In the genomic region with DNA sequence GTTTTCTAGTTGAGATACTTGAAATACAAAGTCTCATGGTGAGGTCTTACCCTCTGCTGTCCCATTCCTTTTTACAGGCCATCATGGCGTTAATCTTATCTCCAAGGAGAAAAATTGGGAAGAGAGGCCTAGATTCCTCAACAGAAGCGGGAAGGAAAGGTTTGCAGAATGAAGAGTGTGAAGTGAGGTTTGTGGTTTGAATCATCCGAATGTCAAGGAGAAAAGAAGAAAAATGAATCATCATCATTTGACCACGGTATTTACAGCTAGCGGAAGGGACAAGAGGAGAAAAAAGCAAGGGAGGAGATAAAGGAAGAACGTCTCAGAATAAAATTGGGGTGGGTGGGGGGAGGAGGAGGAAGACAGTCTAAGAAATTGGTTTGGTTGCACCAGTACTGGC, we compare ENCODE assay signal across 10 cellular contexts. TPM values are rescaled to one million over a fixed set of nuclear protein-coding genes. Genes with fewer than 3 reads are reported as not detected.
A peak's percentile ranks its signal among the peaks of the same experiment; 100 is the strongest.
DNase-seq lines count a peak whose midpoint lies in the region; FAIRE-seq and TF ChIP-seq lines count a peak whose summit lies in the region.
"Had no signal": no experiment of that assay in that cellular context is flagged by ENCODE, and none has a peak within 500 bp of the region (broad histone marks: within the 10 kb centered on the region; RNA-seq: fewer than 3 reads in every experiment).

No MANE protein-coding gene starts in this region.

- H3K4me3 ChIP-seq in OCI-LY1 (ENCODE audit: low read depth, low read length, poor library complexity, severe bottlenecking) (peak overlapping the region; percentile 80), ectodermal cell (ENCODE audit: insufficient read depth, low read depth, low read length) (peak overlapping the region; percentile 87), osteoblast (ENCODE audit: insufficient read depth, low read length) (peak overlapping the region; percentile 98)

- no peaks in the 10 kb centered on the region for H3K9me3 ChIP-seq in OCI-LY1 (ENCODE audit: low read length)
- H3K9me3 ChIP-seq in ectodermal cell (ENCODE audit: control insufficient read depth, low read length) = no peaks in the 10 kb centered on the region
- H3K9me3 ChIP-seq in osteoblast (ENCODE audit: low read depth, low read length) = no peaks in the 10 kb centered on the region
- H3K9me3 ChIP-seq: ascending aorta had no signal

- H3K4me2 ChIP-seq in OCI-LY1 (ENCODE audit: low read length) (peak overlapping the region; percentile 85), osteoblast (ENCODE audit: insufficient read depth, low read length) (peak overlapping the region; percentile 92)

- no peaks in the 10 kb centered on the region for H3K9me2 ChIP-seq in OCI-LY1 (ENCODE audit: low read depth, low read length)

- no peak overlapping the region for H2AFZ ChIP-seq in OCI-LY1 (ENCODE audit: low read length)
- peak overlapping the region; percentile 98 for H2AFZ ChIP-seq in osteoblast (ENCODE audit: low read length)

- peaks cover 27% of the 10 kb centered on the region for H3K4me1 ChIP-seq in OCI-LY1 (ENCODE audit: insufficient read depth, low read length, severe bottlenecking)
- H3K4me1 ChIP-seq in ectodermal cell (ENCODE audit: control insufficient read depth, insufficient read depth, low read length) = no peaks in the 10 kb centered on the region
- H3K4me1 ChIP-seq in osteoblast (ENCODE audit: insufficient read depth, low read length) = peaks cover 23% of the 10 kb centered on the region

- no peak for TF ChIP-seq POLR2A in H54 (IDR thresholded peaks at IDR 0.05; ENCODE audit: low read depth, low read length)

- FAIRE-seq in H54 (lab: Jason Lieb, UNC) = no peak

- H3K79me2 ChIP-seq in OCI-LY1 (ENCODE audit: insufficient read depth, low read length) (peaks cover 24% of the 10 kb centered on the region), osteoblast (ENCODE audit: insufficient read depth, low read length) (peaks cover 37% of the 10 kb centered on the region)

- no peak for TF ChIP-seq CTCF in OCI-LY1 (IDR thresholded peaks at IDR 0.05; ENCODE audit: low read length)
- no peak for TF ChIP-seq CTCF in osteoblast (IDR thresholded peaks at IDR 0.05; ENCODE audit: extremely low read depth, low read depth, low read length)

- H3K27me3 ChIP-seq in OCI-LY1 (ENCODE audit: insufficient read depth, low read length) = no peaks in the 10 kb centered on the region
- no peaks in the 10 kb centered on the region for H3K27me3 ChIP-seq in ectodermal cell (ENCODE audit: control insufficient read depth, insufficient read depth, low read length, poor library complexity, severe bottlenecking)
- peaks cover 15% of the 10 kb centered on the region for H3K27me3 ChIP-seq in osteoblast (ENCODE audit: insufficient read depth, low read length)
- H3K27me3 ChIP-seq: ascending aorta had no signal

- H3F3A ChIP-seq in OCI-LY1 (ENCODE audit: insufficient read depth, low read length) = no peaks in the 10 kb centered on the region

- no peaks in the 10 kb centered on the region for H3K36me3 ChIP-seq in OCI-LY1 (ENCODE audit: insufficient read depth, low read length)
- no peaks in the 10 kb centered on the region for H3K36me3 ChIP-seq in ectodermal cell (ENCODE audit: control insufficient read depth, insufficient read depth, low read length)
- no peaks in the 10 kb centered on the region for H3K36me3 ChIP-seq in osteoblast (ENCODE audit: insufficient read depth, low read length)

- no peaks in the 10 kb centered on the region for H4K20me1 ChIP-seq in OCI-LY1 (ENCODE audit: insufficient read depth, low read length)
- H4K20me1 ChIP-seq in osteoblast (ENCODE audit: insufficient read depth, low read length) = peaks cover 13% of the 10 kb centered on the region

- H3K27ac ChIP-seq in OCI-LY1 (ENCODE audit: low read depth, low read length, poor library complexity, severe bottlenecking) = no peak overlapping the region
- H3K27ac ChIP-seq in ectodermal cell (ENCODE audit: insufficient read depth, low read depth, low read length, poor library complexity, severe bottlenecking) = no peak overlapping the region
- H3K27ac ChIP-seq in osteoblast (ENCODE audit: low read depth, low read length) = no peak overlapping the region
- H3K27ac ChIP-seq: ascending aorta had no signal

- H3K9ac ChIP-seq in OCI-LY1 (ENCODE audit: low read length) = no peak overlapping the region; the same call in 1 of the 2 replicates

- DNase-seq in H54 (ENCODE audit: insufficient read length, low spot score) (peak; percentile 12), osteoblast (ENCODE audit: insufficient read length, low spot score, missing footprints) (peak; percentile 89), NCI-H2227 treated with DMSO at 0.1 percent for 48 hours (lab: John Stamatoyannopoulos, UW) (no peak), hepatic stellate cell (ENCODE audit: low spot score) (no peak), SHP77 treated with DMSO at 0.1 percent for 48 hours (lab: John Stamatoyannopoulos, UW) (no peak), NCI-H345 (lab: John Stamatoyannopoulos, UW) (no peak)
- DNase-seq: NCI-H2171 had no signal

- 90 to 91% methylated on average over 6 of the region's 6 CpGs for WGBS in ectodermal cell, 2 experiments

RNA-seq across cellular contexts. Expression of gene COG2, which starts 0.9 kb away (rescaled TPM):
- 28.4 TPM for polyA plus RNA-seq in ectodermal cell (2013, experiment 1 of 4)
- polyA plus RNA-seq in ectodermal cell (2013, experiment 2 of 4) = 35.8 TPM
- 27.2 TPM for polyA plus RNA-seq in ectodermal cell (2013, experiment 3 of 4)
- polyA plus RNA-seq in ectodermal cell (2013, experiment 4 of 4) = 30.7 TPM
- total RNA-seq in osteoblast = 23.9 and 25.3 TPM in 2 replicates

Comparison
In these comparisons a context has a peak if more than half of its experiments do, and no peak if none do; other contexts are left out.
1. DNase-seq: peak in H54 (single experiment) and osteoblast (single experiment); none in NCI-H2227 treated with DMSO at 0.1 percent for 48 hours (single experiment), hepatic stellate cell (single experiment), SHP77 treated with DMSO at 0.1 percent for 48 hours (single experiment) and NCI-H345 (single experiment).
2. Peak in every context shown above with its lines, with median percentiles within 50 percentile points of each other: H3K4me3 ChIP-seq.